In genomic region chr13:98977568-98978270, GRCh38 we compare ENCODE assay signal across 8 cellular contexts. TPM values are rescaled to one million over a fixed set of nuclear protein-coding genes. Genes with fewer than 3 reads are reported as not detected.
A peak's percentile ranks its signal among the peaks of the same experiment; 100 is the strongest.
DNase-seq lines count a peak whose midpoint lies in the region; ATAC-seq and TF ChIP-seq lines count a peak whose summit lies in the region.

A gene with protein sequence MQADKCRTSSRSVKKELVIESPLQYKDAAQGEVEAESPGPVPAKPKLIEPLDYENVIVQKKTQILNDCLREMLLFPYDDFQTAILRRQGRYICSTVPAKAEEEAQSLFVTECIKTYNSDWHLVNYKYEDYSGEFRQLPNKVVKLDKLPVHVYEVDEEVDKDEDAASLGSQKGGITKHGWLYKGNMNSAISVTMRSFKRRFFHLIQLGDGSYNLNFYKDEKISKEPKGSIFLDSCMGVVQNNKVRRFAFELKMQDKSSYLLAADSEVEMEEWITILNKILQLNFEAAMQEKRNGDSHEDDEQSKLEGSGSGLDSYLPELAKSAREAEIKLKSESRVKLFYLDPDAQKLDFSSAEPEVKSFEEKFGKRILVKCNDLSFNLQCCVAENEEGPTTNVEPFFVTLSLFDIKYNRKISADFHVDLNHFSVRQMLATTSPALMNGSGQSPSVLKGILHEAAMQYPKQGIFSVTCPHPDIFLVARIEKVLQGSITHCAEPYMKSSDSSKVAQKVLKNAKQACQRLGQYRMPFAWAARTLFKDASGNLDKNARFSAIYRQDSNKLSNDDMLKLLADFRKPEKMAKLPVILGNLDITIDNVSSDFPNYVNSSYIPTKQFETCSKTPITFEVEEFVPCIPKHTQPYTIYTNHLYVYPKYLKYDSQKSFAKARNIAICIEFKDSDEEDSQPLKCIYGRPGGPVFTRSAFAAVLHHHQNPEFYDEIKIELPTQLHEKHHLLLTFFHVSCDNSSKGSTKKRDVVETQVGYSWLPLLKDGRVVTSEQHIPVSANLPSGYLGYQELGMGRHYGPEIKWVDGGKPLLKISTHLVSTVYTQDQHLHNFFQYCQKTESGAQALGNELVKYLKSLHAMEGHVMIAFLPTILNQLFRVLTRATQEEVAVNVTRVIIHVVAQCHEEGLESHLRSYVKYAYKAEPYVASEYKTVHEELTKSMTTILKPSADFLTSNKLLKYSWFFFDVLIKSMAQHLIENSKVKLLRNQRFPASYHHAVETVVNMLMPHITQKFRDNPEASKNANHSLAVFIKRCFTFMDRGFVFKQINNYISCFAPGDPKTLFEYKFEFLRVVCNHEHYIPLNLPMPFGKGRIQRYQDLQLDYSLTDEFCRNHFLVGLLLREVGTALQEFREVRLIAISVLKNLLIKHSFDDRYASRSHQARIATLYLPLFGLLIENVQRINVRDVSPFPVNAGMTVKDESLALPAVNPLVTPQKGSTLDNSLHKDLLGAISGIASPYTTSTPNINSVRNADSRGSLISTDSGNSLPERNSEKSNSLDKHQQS (N-terminal part only) (minus strand): TSS chr13:98978064. CDS start chr13:98977909, 155 bp downstream.

- H3K36me3 ChIP-seq in aorta (ENCODE audit: control insufficient read depth in 1 of 2, insufficient read depth in 2 of 2, low read length in 1 of 2): no peaks in the 10 kb centered on the region

- H3K27me3 ChIP-seq in aorta (ENCODE audit: control insufficient read depth in 1 of 2, insufficient read depth in 2 of 2, low read length in 1 of 2): no peaks in the 10 kb centered on the region

- peak within 1 kb of the TSS; percentile 36 to 47 for H3K4me3 ChIP-seq in aorta (ENCODE audit: low read length in 2 of 2)

- H3K9me3 ChIP-seq in aorta (ENCODE audit: control insufficient read depth, low read length): no peaks in the 10 kb centered on the region

- ATAC-seq in SK-N-SH treated with all-trans-retinoic acid at 6 μM for 48 hours: peak; percentile 88
- peak; percentile 86 for ATAC-seq in aorta (ENCODE audit: low FRiP score)
- ATAC-seq in GM21381 (IDR thresholded peaks at IDR 0.05; ENCODE audit: unreplicated experiment): no peak

- 12 to 13% methylated on average over 16 of the region's 16 CpGs for WGBS in aorta, 2 donors

- intact Hi-C loops in aorta (cut with DNase I): no loop called here

- H3K27ac ChIP-seq in aorta (ENCODE audit: low read depth in 1 of 2, low read length in 2 of 2): no peak within 1 kb of the TSS

- peak; percentile 73 for DNase-seq in EL
- peak; percentile 41 for DNase-seq in fibroblast of gingiva (ENCODE audit: low read depth)
- DNase-seq in myocyte (ENCODE audit: low read depth): peak; percentile 97
- DNase-seq in aorta: peak in 1 of 2 donors; percentile 65
- DNase-seq in GOT3 (lab: John Stamatoyannopoulos, UW): no peak
- no peak for DNase-seq in DMS153 (lab: John Stamatoyannopoulos, UW)

- peaks cover 0 to 1% of the 10 kb centered on the region in 2 donors for H3K4me1 ChIP-seq in aorta (ENCODE audit: control insufficient read depth in 1 of 2, insufficient read depth in 2 of 2, low read length in 2 of 2)

TF ChIP-seq in SK-N-SH treated with all-trans-retinoic acid at 6 μM for 48 hours, 23 proteins besides CTCF, POLR2A, EP300 and RAD21:
- TF ChIP-seq SNAI2 (CRISPR knock-in tag; IDR thresholded peaks at IDR 0.05) (no peak), ZNF8 (CRISPR knock-in tag; IDR thresholded peaks at IDR 0.05) (no peak), PATZ1 (CRISPR knock-in tag; IDR thresholded peaks at IDR 0.05; ENCODE audit: borderline replicate concordance) (no peak), ISL1 (CRISPR knock-in tag; IDR thresholded peaks at IDR 0.05) (no peak), TCF4 (CRISPR knock-in tag; IDR thresholded peaks at IDR 0.05; ENCODE audit: borderline replicate concordance) (no peak), POU6F1 (CRISPR knock-in tag; IDR thresholded peaks at IDR 0.05; ENCODE audit: borderline replicate concordance, low read depth) (no peak), GLIS3 (CRISPR knock-in tag; IDR thresholded peaks at IDR 0.05) (no peak)

RNA-seq across cellular contexts. Expression of the gene that starts here (rescaled TPM):
- total RNA-seq in myocyte (89.1 and 138 TPM in 2 replicates), aorta (100 to 1,000 TPM in 1 of 2 donors, 10 to 100 TPM in 1; 70.7 to 107 TPM)
- 44.4 TPM for polyA plus RNA-seq in myocyte (2012)
- polyA plus RNA-seq in aorta: 10 to 100 TPM in 1 of 2 donors, 1 to 10 TPM in 1; 9.1 to 17.0 TPM

Comparison
In these comparisons a context has a peak if more than half of its experiments do, and no peak if none do; other contexts are left out.
1. DNase-seq: peak in EL (single experiment), fibroblast of gingiva (single experiment) and myocyte (single experiment); none in GOT3 (single experiment) and DMS153 (single experiment).